Comparison of ENCODE assay signal across 1 cellular context in the genomic region with DNA sequence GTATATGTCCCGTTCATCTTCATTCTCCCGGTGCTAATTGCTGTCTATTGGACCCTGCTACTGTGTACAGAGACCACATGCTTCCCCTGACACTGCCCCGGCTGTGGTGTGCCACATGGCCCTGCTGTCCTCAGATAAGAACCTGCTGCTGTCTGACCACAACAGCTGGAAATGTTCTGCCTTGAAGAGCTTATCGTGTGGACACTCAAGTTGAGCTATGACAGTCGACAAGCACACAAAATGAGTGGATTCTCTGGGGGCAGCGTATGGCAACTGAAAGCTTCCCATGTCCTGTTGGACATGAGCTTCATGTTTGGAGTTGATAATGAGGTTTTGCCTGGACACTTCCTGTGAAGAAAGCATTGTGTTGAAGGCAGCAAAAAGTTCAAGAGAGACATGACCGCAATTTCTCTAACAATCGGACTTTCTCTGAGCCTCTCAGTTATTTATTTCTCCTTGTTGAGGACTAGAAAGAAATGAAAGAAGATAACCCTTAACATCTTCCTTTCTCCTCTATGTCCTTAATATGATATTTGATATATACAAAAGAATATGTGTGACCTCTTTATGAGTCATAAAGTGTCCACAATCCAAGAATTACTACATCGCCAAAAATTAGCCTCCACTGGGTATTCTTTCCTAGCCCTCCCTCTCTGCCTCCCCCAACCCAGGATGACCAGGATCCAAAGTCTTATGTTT.
TF ChIP-seq lines count a peak whose summit lies in the region.

No MANE protein-coding gene starts in this region.

TF ChIP-seq in K562, 482 proteins besides CTCF, POLR2A, EP300 and RAD21 (continued from another document and continues in another):
- TF ChIP-seq IRF9 (tag; IDR thresholded peaks at IDR 0.05) (peak; percentile 52; the same call in 1 of the 2 replicates), MTF1 (CRISPR knock-in tag; IDR thresholded peaks at IDR 0.05; ENCODE audit: borderline replicate concordance) (no peak), ELF1 (tag; IDR thresholded peaks at IDR 0.05) (peak; percentile 47), LEF1 (IDR thresholded peaks at IDR 0.05) (peak; percentile 99), MIER1 (IDR thresholded peaks at IDR 0.05; ENCODE audit: low read depth) (no peak), FUS (optimal IDR thresholded peaks at IDR 0.05; ENCODE audit: low read depth, low read length) (no peak), CCAR2 (IDR thresholded peaks at IDR 0.05; ENCODE audit: low read depth, low read length) (no peak), HOXB6 (CRISPR knock-in tag; IDR thresholded peaks at IDR 0.05; ENCODE audit: borderline replicate concordance) (no peak), MYNN (IDR thresholded peaks at IDR 0.05) (peak; percentile 98), MYNN (CRISPR knock-in tag; IDR thresholded peaks at IDR 0.05) (no peak), THAP7 (CRISPR knock-in tag; IDR thresholded peaks at IDR 0.05) (no peak), EHMT2 (IDR thresholded peaks at IDR 0.05) (peak; percentile 94), SAP30 (IDR thresholded peaks at IDR 0.05; ENCODE audit: borderline replicate concordance, insufficient read depth, low read depth, low read length, poor library complexity, severe bottlenecking) (no peak), GABPB2 (CRISPR knock-in tag; conservative IDR thresholded peaks at IDR 0.05) (no peak; the same call in 1 of the 2 replicates), ARID1B (IDR thresholded peaks at IDR 0.05) (peak; percentile 100), PRMT5 (CRISPR knock-in tag; IDR thresholded peaks at IDR 0.05) (no peak), CREBBP (IDR thresholded peaks at IDR 0.05; ENCODE audit: low read depth, low read length) (no peak), ZNF280B (CRISPR knock-in tag; IDR thresholded peaks at IDR 0.05) (no peak), SP2 (IDR thresholded peaks at IDR 0.05; ENCODE audit: extremely low read depth, low read depth, low read length, poor library complexity, severe bottlenecking) (no peak), MED1 (CRISPR knock-in tag; IDR thresholded peaks at IDR 0.05; ENCODE audit: borderline replicate concordance) (no peak), L3MBTL2 (IDR thresholded peaks at IDR 0.05) (peak; percentile 91), MXI1 (IDR thresholded peaks at IDR 0.05; ENCODE audit: low read depth, low read length) (peak; percentile 90), COPS2 (conservative IDR thresholded peaks at IDR 0.05) (no peak), FOXA3 (CRISPR knock-in tag; conservative IDR thresholded peaks at IDR 0.05 in 1 of 2, IDR thresholded peaks at IDR 0.05 in 1 of 2) (peak; percentile 81 to 92), ZNF384 (IDR thresholded peaks at IDR 0.05; ENCODE audit: low read depth, low read length) (no peak), E2F1 (CRISPR knock-in tag; IDR thresholded peaks at IDR 0.05) (peak; percentile 71; the same call in 1 of the 2 replicates), ZNF512 (tag; IDR thresholded peaks at IDR 0.05) (no peak), ZC3H4 (CRISPR knock-in tag; IDR thresholded peaks at IDR 0.05; ENCODE audit: borderline replicate concordance) (no peak), CBX2 (IDR thresholded peaks at IDR 0.05; ENCODE audit: insufficient read depth, low read length, poor library complexity, severe bottlenecking) (no peak), DNMT1 (IDR thresholded peaks at IDR 0.05) (no peak), TGIF2 (CRISPR knock-in tag; IDR thresholded peaks at IDR 0.05) (no peak), SLC30A9 (CRISPR knock-in tag; IDR thresholded peaks at IDR 0.05) (no peak)
- TF ChIP-seq, protein P1, sequence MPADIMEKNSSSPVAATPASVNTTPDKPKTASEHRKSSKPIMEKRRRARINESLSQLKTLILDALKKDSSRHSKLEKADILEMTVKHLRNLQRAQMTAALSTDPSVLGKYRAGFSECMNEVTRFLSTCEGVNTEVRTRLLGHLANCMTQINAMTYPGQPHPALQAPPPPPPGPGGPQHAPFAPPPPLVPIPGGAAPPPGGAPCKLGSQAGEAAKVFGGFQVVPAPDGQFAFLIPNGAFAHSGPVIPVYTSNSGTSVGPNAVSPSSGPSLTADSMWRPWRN (IDR thresholded peaks at IDR 0.05; ENCODE audit: low read depth): peak; percentile 97
- TF ChIP-seq, protein P2, sequence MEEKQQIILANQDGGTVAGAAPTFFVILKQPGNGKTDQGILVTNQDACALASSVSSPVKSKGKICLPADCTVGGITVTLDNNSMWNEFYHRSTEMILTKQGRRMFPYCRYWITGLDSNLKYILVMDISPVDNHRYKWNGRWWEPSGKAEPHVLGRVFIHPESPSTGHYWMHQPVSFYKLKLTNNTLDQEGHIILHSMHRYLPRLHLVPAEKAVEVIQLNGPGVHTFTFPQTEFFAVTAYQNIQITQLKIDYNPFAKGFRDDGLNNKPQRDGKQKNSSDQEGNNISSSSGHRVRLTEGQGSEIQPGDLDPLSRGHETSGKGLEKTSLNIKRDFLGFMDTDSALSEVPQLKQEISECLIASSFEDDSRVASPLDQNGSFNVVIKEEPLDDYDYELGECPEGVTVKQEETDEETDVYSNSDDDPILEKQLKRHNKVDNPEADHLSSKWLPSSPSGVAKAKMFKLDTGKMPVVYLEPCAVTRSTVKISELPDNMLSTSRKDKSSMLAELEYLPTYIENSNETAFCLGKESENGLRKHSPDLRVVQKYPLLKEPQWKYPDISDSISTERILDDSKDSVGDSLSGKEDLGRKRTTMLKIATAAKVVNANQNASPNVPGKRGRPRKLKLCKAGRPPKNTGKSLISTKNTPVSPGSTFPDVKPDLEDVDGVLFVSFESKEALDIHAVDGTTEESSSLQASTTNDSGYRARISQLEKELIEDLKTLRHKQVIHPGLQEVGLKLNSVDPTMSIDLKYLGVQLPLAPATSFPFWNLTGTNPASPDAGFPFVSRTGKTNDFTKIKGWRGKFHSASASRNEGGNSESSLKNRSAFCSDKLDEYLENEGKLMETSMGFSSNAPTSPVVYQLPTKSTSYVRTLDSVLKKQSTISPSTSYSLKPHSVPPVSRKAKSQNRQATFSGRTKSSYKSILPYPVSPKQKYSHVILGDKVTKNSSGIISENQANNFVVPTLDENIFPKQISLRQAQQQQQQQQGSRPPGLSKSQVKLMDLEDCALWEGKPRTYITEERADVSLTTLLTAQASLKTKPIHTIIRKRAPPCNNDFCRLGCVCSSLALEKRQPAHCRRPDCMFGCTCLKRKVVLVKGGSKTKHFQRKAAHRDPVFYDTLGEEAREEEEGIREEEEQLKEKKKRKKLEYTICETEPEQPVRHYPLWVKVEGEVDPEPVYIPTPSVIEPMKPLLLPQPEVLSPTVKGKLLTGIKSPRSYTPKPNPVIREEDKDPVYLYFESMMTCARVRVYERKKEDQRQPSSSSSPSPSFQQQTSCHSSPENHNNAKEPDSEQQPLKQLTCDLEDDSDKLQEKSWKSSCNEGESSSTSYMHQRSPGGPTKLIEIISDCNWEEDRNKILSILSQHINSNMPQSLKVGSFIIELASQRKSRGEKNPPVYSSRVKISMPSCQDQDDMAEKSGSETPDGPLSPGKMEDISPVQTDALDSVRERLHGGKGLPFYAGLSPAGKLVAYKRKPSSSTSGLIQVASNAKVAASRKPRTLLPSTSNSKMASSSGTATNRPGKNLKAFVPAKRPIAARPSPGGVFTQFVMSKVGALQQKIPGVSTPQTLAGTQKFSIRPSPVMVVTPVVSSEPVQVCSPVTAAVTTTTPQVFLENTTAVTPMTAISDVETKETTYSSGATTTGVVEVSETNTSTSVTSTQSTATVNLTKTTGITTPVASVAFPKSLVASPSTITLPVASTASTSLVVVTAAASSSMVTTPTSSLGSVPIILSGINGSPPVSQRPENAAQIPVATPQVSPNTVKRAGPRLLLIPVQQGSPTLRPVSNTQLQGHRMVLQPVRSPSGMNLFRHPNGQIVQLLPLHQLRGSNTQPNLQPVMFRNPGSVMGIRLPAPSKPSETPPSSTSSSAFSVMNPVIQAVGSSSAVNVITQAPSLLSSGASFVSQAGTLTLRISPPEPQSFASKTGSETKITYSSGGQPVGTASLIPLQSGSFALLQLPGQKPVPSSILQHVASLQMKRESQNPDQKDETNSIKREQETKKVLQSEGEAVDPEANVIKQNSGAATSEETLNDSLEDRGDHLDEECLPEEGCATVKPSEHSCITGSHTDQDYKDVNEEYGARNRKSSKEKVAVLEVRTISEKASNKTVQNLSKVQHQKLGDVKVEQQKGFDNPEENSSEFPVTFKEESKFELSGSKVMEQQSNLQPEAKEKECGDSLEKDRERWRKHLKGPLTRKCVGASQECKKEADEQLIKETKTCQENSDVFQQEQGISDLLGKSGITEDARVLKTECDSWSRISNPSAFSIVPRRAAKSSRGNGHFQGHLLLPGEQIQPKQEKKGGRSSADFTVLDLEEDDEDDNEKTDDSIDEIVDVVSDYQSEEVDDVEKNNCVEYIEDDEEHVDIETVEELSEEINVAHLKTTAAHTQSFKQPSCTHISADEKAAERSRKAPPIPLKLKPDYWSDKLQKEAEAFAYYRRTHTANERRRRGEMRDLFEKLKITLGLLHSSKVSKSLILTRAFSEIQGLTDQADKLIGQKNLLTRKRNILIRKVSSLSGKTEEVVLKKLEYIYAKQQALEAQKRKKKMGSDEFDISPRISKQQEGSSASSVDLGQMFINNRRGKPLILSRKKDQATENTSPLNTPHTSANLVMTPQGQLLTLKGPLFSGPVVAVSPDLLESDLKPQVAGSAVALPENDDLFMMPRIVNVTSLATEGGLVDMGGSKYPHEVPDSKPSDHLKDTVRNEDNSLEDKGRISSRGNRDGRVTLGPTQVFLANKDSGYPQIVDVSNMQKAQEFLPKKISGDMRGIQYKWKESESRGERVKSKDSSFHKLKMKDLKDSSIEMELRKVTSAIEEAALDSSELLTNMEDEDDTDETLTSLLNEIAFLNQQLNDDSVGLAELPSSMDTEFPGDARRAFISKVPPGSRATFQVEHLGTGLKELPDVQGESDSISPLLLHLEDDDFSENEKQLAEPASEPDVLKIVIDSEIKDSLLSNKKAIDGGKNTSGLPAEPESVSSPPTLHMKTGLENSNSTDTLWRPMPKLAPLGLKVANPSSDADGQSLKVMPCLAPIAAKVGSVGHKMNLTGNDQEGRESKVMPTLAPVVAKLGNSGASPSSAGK (IDR thresholded peaks at IDR 0.05): peak; percentile 90
- TF ChIP-seq, protein P3, sequence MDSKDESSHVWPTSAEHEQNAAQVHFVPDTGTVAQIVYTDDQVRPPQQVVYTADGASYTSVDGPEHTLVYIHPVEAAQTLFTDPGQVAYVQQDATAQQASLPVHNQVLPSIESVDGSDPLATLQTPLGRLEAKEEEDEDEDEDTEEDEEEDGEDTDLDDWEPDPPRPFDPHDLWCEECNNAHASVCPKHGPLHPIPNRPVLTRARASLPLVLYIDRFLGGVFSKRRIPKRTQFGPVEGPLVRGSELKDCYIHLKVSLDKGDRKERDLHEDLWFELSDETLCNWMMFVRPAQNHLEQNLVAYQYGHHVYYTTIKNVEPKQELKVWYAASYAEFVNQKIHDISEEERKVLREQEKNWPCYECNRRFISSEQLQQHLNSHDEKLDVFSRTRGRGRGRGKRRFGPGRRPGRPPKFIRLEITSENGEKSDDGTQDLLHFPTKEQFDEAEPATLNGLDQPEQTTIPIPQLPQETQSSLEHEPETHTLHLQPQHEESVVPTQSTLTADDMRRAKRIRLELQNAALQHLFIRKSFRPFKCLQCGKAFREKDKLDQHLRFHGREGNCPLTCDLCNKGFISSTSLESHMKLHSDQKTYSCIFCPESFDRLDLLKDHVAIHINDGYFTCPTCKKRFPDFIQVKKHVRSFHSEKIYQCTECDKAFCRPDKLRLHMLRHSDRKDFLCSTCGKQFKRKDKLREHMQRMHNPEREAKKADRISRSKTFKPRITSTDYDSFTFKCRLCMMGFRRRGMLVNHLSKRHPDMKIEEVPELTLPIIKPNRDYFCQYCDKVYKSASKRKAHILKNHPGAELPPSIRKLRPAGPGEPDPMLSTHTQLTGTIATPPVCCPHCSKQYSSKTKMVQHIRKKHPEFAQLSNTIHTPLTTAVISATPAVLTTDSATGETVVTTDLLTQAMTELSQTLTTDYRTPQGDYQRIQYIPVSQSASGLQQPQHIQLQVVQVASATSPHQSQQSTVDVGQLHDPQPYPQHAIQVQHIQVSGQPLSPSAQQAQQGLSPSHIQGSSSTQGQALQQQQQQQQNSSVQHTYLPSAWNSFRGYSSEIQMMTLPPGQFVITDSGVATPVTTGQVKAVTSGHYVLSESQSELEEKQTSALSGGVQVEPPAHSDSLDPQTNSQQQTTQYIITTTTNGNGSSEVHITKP (IDR thresholded peaks at IDR 0.05; ENCODE audit: partially characterized antibody): no peak
